ENCODE assay signal across 29 cellular contexts in genomic region chr3:40979962-40980361, GRCh38.
"Had no signal": no experiment of that assay in that cellular context is flagged by ENCODE, and none has a peak within 500 bp of the region (broad histone marks: within the 10 kb centered on the region; RNA-seq: fewer than 3 reads in every experiment).

No MANE protein-coding gene starts in this region.

- H3K9me3 Mint-ChIP-seq: activated naive CD4-positive, alpha-beta T cell treated with anti-CD3 and anti-CD28 coated beads, Interleukin-2, amount 10 ng/mL, durations not matched to agents 7 days and 5 days; activated T-cell treated with anti-CD3 and anti-CD28 coated beads, Interleukin-2, amount 50 U/mL, for 72 hours had no signal

- H3K27ac Mint-ChIP-seq: activated naive CD4-positive, alpha-beta T cell treated with anti-CD3 and anti-CD28 coated beads, Interleukin-2, amount 10 ng/mL, durations not matched to agents 7 days and 5 days; activated naive CD8-positive, alpha-beta T cell had no signal

- H3K4me3 Mint-ChIP-seq: activated naive CD4-positive, alpha-beta T cell treated with anti-CD3 and anti-CD28 coated beads, Interleukin-2, amount 10 ng/mL, durations not matched to agents 7 days and 5 days; activated naive CD8-positive, alpha-beta T cell had no signal

- H3K36me3 Mint-ChIP-seq: activated naive CD4-positive, alpha-beta T cell treated with anti-CD3 and anti-CD28 coated beads, Interleukin-2, amount 10 ng/mL, durations not matched to agents 7 days and 5 days; activated naive CD8-positive, alpha-beta T cell had no signal

- DNase-seq: activated CD4-positive, alpha-beta T cell treated with anti-CD3 and anti-CD28 coated beads for 1 hour; activated CD4-positive, CD25-positive, alpha-beta regulatory T cell; activated CD8-positive, alpha-beta memory T cell treated with anti-CD3 and anti-CD28 coated beads, Interleukin-2, amount 50 U/mL, for 48 hours; activated effector memory CD4-positive, alpha-beta T cell treated with Interleukin-2 at 50 U/mL for 16 hours; activated naive CD4-positive, alpha-beta T cell treated with anti-CD3 and anti-CD28 coated beads, Interleukin-2, amount 10 ng/mL, durations not matched to agents 7 days and 5 days; amniotic stem cell; aorta; brain microvascular endothelial cell; central memory CD4-positive, alpha-beta T cell; KG1; MM.1S; MV-4-11; NCI-H1092; NCI-H146; NCI-H187; NCI-H2029 treated with DMSO at 0.1 percent for 48 hours; NCI-H2107; NCI-H2171; NCI-H510A; NCI-H526; NCI-H748 treated with DMSO at 0.1 percent for 48 hours; NK-92 treated with Interleukin-12 subunit alpha and Interleukin-12 subunit beta, amount 100 ng/mL, for 24 hours; PC-9; Right ventricle myocardium superior; SW 1271; T1000; WERI-Rb-1 had no signal
